In genomic region chr7:25240340-25240739, GRCh38 we compare ENCODE assay signal across 27 cellular contexts. TPM values are rescaled to one million over a fixed set of nuclear protein-coding genes. Genes with fewer than 3 reads are reported as not detected.
A peak's percentile ranks its signal among the peaks of the same experiment; 100 is the strongest.
DNase-seq lines count a peak whose midpoint lies in the region; ATAC-seq lines count a peak whose summit lies in the region.
"Had no signal": no experiment of that assay in that cellular context is flagged by ENCODE, and none has a peak within 500 bp of the region (broad histone marks: within the 10 kb centered on the region; RNA-seq: fewer than 3 reads in every experiment).

No MANE protein-coding gene starts in this region.

- DNase-seq in GM04504 (ENCODE audit: low read depth): peak; percentile 5
- peak; percentile 97 for DNase-seq in cerebellar cortex (ENCODE audit: low spot score)
- DNase-seq in left ventricle myocardium superior: peak; percentile 34
- DNase-seq in sciatic nerve (ENCODE audit: low spot score): no peak
- no peak for DNase-seq in posterior cingulate gyrus
- no peak for DNase-seq in NCI-H82 treated with DMSO at 0.1 percent for 48 hours (lab: John Stamatoyannopoulos, UW; ENCODE audit: unreplicated experiment)
- DNase-seq in DMS79 (lab: John Stamatoyannopoulos, UW): no peak
- DNase-seq: activated CD4-positive, alpha-beta T cell treated with anti-CD3 and anti-CD28 coated beads for 48 hours; activated CD8-positive, alpha-beta memory T cell treated with anti-CD3 and anti-CD28 coated beads, Interleukin-2, amount 10 ng/mL, durations not matched to agents 7 days and 5 days; CD4-positive, alpha-beta T cell; effector CD8-positive, alpha-beta T cell; HCEC 1CT; Karpas-422; NCI-H1092 treated with DMSO at 0.1 percent for 48 hours; NCI-H2029; NCI-H226; NCI-H774; OCI-M1; SHP77; stimulated activated CD4-positive, alpha-beta T cell treated with anti-CD3 and anti-CD28 coated beads, Interleukin-2, amount 100 ng/mL, for 24 hours; T-cell had no signal

- peak; percentile 91 for ATAC-seq in left ventricle myocardium superior
- ATAC-seq in sciatic nerve: peak; percentile 86
- ATAC-seq in GM21825 (IDR thresholded peaks at IDR 0.05; ENCODE audit: unreplicated experiment): no peak
- ATAC-seq: activated CD8-positive, alpha-beta memory T cell treated with anti-CD3 and anti-CD28 coated beads, Interleukin-2, amount 10 ng/mL, durations not matched to agents 7 days and 5 days; natural killer cell treated with Interleukin-12 subunit alpha and Interleukin-12 subunit beta and Interleukin-15 and Interleukin-18, amount 100 ng/mL, for 72 hours; stimulated activated effector memory CD8-positive, alpha-beta T cell treated with anti-CD3 and anti-CD28 coated beads, Interleukin-12 subunit alpha, Interleukin-12 subunit beta, amount 100 ng/mL, for 72 hours; T-cell had no signal

- intact Hi-C loops in left ventricle myocardium superior (cut with micrococcal nuclease): no loop called here
- intact Hi-C loops in sciatic nerve (cut with DNase I): no loop called here
- intact Hi-C loops in posterior cingulate gyrus (cut with DNase I): no loop called here

RNA-seq across cellular contexts. Expression of gene NPVF, which starts 12.1 kb away (rescaled TPM):
- total RNA-seq in left ventricle myocardium superior: not detected
- total RNA-seq in sciatic nerve: not detected
- total RNA-seq: activated CD8-positive, alpha-beta memory T cell treated with anti-CD3 and anti-CD28 coated beads, Interleukin-2, amount 10 ng/mL, durations not matched to agents 7 days and 5 days; CD4-positive, alpha-beta T cell; chondrocyte; HT1080; kidney epithelial cell; natural killer cell treated with Interleukin-12 subunit alpha and Interleukin-12 subunit beta and Interleukin-15 and Interleukin-18, amount 100 ng/mL, for 72 hours; T-cell had no signal

Comparison
In these comparisons a context has a peak if more than half of its experiments do, and no peak if none do; other contexts are left out.
1. DNase-seq: peak in GM04504 (single experiment), cerebellar cortex (single experiment) and left ventricle myocardium superior (single experiment); none in sciatic nerve (single experiment), posterior cingulate gyrus (0 of 10), NCI-H82 treated with DMSO at 0.1 percent for 48 hours (single experiment) and DMS79 (single experiment).